Comparison of ENCODE assay signal across 8 cellular contexts in genomic region chr1:33099290-33100118, GRCh38. TPM values are rescaled to one million over a fixed set of nuclear protein-coding genes. Genes with fewer than 3 reads are reported as not detected.
DNase-seq lines count a peak whose midpoint lies in the region; ATAC-seq and TF ChIP-seq lines count a peak whose summit lies in the region.

No MANE protein-coding gene starts in this region.

- no peak overlapping the region for H3K4me3 ChIP-seq in fibroblast of lung (replicated peaks in 1 of 4; ENCODE audit: control extremely low read depth in 1 of 4, insufficient read depth in 1 of 4, low read depth in 3 of 4, low read length in 4 of 4)

- H3K27me3 Mint-ChIP-seq in CD14-positive monocyte (ENCODE audit: low read depth in 3 of 3): peaks cover 2 to 6% (median 3%) of the 10 kb centered on the region in 3 donors

- no peaks in the 10 kb centered on the region for H4K20me1 ChIP-seq in fibroblast of lung (ENCODE audit: control insufficient read depth, extremely low read depth, insufficient read depth, low read length)

- peaks cover 26% of the 10 kb centered on the region for H3K4me1 Mint-ChIP-seq in CD14-positive monocyte

- H3K79me2 ChIP-seq in fibroblast of lung (ENCODE audit: control insufficient read depth, insufficient read depth, low read length): no peaks in the 10 kb centered on the region

- ATAC-seq in GM21723 (IDR thresholded peaks at IDR 0.05; ENCODE audit: unreplicated experiment): peak; percentile 77
- ATAC-seq in GM19035 (IDR thresholded peaks at IDR 0.05; ENCODE audit: unreplicated experiment): no peak

- H3K36me3 Mint-ChIP-seq in CD14-positive monocyte: no peaks in the 10 kb centered on the region

- no peaks in the 10 kb centered on the region for H3K27me3 ChIP-seq in fibroblast of lung (ENCODE audit: control insufficient read depth, insufficient read depth, low read length)

- H3K4me1 ChIP-seq in fibroblast of lung (ENCODE audit: control insufficient read depth, extremely low read depth, insufficient read depth, low read length): peaks cover 20% of the 10 kb centered on the region

- H3K4me2 ChIP-seq in fibroblast of lung (ENCODE audit: extremely low read depth, insufficient read depth, low read length): peak overlapping the region; percentile 28

- no peaks in the 10 kb centered on the region for H3K9me3 Mint-ChIP-seq in CD14-positive monocyte

- peak overlapping the region in 6 of 7 donors; percentile 8 to 85 (median 34) for H3K27ac Mint-ChIP-seq in CD14-positive monocyte

- H3K9me3 ChIP-seq in fibroblast of lung (ENCODE audit: control insufficient read depth, insufficient read depth, low read depth, low read length): no peaks in the 10 kb centered on the region

- peak overlapping the region; percentile 1 to 53 for H3K4me3 Mint-ChIP-seq in CD14-positive monocyte

- H3K27ac ChIP-seq in fibroblast of lung (ENCODE audit: insufficient read depth, low read length): peak overlapping the region; percentile 100

- no peak for DNase-seq in CD14-positive monocyte (ENCODE audit: low spot score)
- peak; percentile 38 for DNase-seq in NCI-H187 treated with DMSO at 0.1 percent for 48 hours (lab: John Stamatoyannopoulos, UW)
- peak; percentile 45 for DNase-seq in activated CD8-positive, alpha-beta memory T cell treated with anti-CD3 and anti-CD28 coated beads, Interleukin-2, amount 50 U/mL, for 1 hour (ENCODE audit: extremely low read depth)
- DNase-seq in fibroblast of lung (ENCODE audit: low read depth in 2 of 2): peak; percentile 100
- DNase-seq in stimulated activated CD4-positive, alpha-beta T cell treated with anti-CD3 and anti-CD28 coated beads, Interleukin-15, amount 100 ng/mL, for 48 hours (ENCODE audit: low read depth in 2 of 2): peak; percentile 61 to 62
- DNase-seq in NCI-H2171 treated with DMSO at 0.1 percent for 48 hours (lab: John Stamatoyannopoulos, UW): no peak

- no peak overlapping the region for H2AFZ ChIP-seq in fibroblast of lung (ENCODE audit: low read length)

- TF ChIP-seq CTCF in CD14-positive monocyte (IDR thresholded peaks at IDR 0.05): peak; percentile 37
- peak; percentile 42 to 64 for TF ChIP-seq CTCF in fibroblast of lung (conservative IDR thresholded peaks at IDR 0.05 in 1 of 2, IDR thresholded peaks at IDR 0.05 in 1 of 2; ENCODE audit: low read depth in 1 of 2, low read length in 2 of 2)

- H3K9ac ChIP-seq in fibroblast of lung (ENCODE audit: insufficient read depth, low read length): peak overlapping the region; percentile 28

- H3K36me3 ChIP-seq in fibroblast of lung (ENCODE audit: control insufficient read depth, insufficient read depth, low read length): no peaks in the 10 kb centered on the region

- intact Hi-C loops in CD14-positive monocyte (cut with micrococcal nuclease): loop anchor here in 1 of 2 donors (10.0 kb wide), 1 partner anchor 515 kb away; no protein-coding TSS in a partner anchor

RNA-seq across cellular contexts. Expression of gene AZIN2, which starts 18.6 kb away (rescaled TPM):
- polyA plus RNA-seq in CD14-positive monocyte: under 1 TPM in 1 of 2 donors, not detected in 1; 0.89 TPM
- total RNA-seq in fibroblast of lung: 4.4 and 9.1 TPM in 2 replicates
- 2.1 and 3.2 TPM in 2 replicates for polyA plus RNA-seq in fibroblast of lung
- 2.6 and 3.0 TPM in 2 replicates for polyA plus RNA-seq in fibroblast of lung (2012)
- polyA minus RNA-seq in fibroblast of lung (ENCODE audit: low replicate concordance): 0.85 and 7.5 TPM in 2 replicates

Comparison
In these comparisons a context has a peak if more than half of its experiments do, and no peak if none do; other contexts are left out.
1. DNase-seq: peak in NCI-H187 treated with DMSO at 0.1 percent for 48 hours (single experiment), activated CD8-positive, alpha-beta memory T cell treated with anti-CD3 and anti-CD28 coated beads, Interleukin-2, amount 50 U/mL, for 1 hour (single experiment), fibroblast of lung (2 of 2) and stimulated activated CD4-positive, alpha-beta T cell treated with anti-CD3 and anti-CD28 coated beads, Interleukin-15, amount 100 ng/mL, for 48 hours (2 of 2); none in CD14-positive monocyte (single experiment) and NCI-H2171 treated with DMSO at 0.1 percent for 48 hours (single experiment).